Comparison of ENCODE assay signal across 1 cellular context in genomic region chr1:226827968-226828513, GRCh38.
TF ChIP-seq lines count a peak whose summit lies in the region.

No MANE protein-coding gene starts in this region.

TF ChIP-seq in HEK293, 187 proteins besides CTCF, POLR2A, EP300 and RAD21 (continued from another document and continues in another):
- TF ChIP-seq PRDM6 (tag by site-specific recombination; IDR thresholded peaks at IDR 0.05) (no peak), KLF9 (tag by site-specific recombination; IDR thresholded peaks at IDR 0.05; ENCODE audit: low read depth) (no peak), EGR2 (tag by site-specific recombination; IDR thresholded peaks at IDR 0.05; ENCODE audit: low read depth) (no peak), ZNF324 (tag by site-specific recombination; IDR thresholded peaks at IDR 0.05) (peak; percentile 64), ZNF513 (tag by site-specific recombination; IDR thresholded peaks at IDR 0.05) (no peak), GLIS2 (tag by site-specific recombination; IDR thresholded peaks at IDR 0.05) (peak; percentile 90), TRIM28 (IDR thresholded peaks at IDR 0.05; ENCODE audit: borderline replicate concordance, low read length) (no peak), ZNF302 (tag by site-specific recombination; IDR thresholded peaks at IDR 0.05; ENCODE audit: low read depth) (no peak; the same call in 1 of the 2 replicates), ZBTB48 (tag by site-specific recombination; IDR thresholded peaks at IDR 0.05) (no peak; the same call in 1 of the 2 replicates), ZNF391 (tag by site-specific recombination; IDR thresholded peaks at IDR 0.05; ENCODE audit: borderline replicate concordance, low read depth) (0 out of 2 replicates have a peak, but pooled peaks have one; percentile 73), ZFP41 (tag by site-specific recombination; IDR thresholded peaks at IDR 0.05; ENCODE audit: borderline replicate concordance) (no peak), AEBP2 (tag by site-specific recombination; IDR thresholded peaks at IDR 0.05; ENCODE audit: borderline replicate concordance) (no peak), ZNF560 (tag by site-specific recombination; IDR thresholded peaks at IDR 0.05; ENCODE audit: borderline replicate concordance) (no peak), ZBTB6 (tag by site-specific recombination; IDR thresholded peaks at IDR 0.05) (0 out of 2 replicates have a peak, but pooled peaks have one; percentile 52), ATF2 (tag by site-specific recombination; IDR thresholded peaks at IDR 0.05; ENCODE audit: low read depth) (no peak), ZNF274 (IDR thresholded peaks at IDR 0.05; ENCODE audit: low read length) (no peak), ZNF274 (tag by site-specific recombination; IDR thresholded peaks at IDR 0.05; ENCODE audit: borderline replicate concordance) (no peak), ELK4 (IDR thresholded peaks at IDR 0.05; ENCODE audit: borderline replicate concordance, low read depth, low read length) (no peak), ZNF26 (tag by site-specific recombination; IDR thresholded peaks at IDR 0.05) (no peak), ZNF677 (tag by site-specific recombination; IDR thresholded peaks at IDR 0.05) (no peak), ZNF239 (tag by site-specific recombination; IDR thresholded peaks at IDR 0.05) (no peak), ZNF292 (tag by site-specific recombination; IDR thresholded peaks at IDR 0.05; ENCODE audit: borderline replicate concordance, low read depth) (no peak), ZNF658 (tag by site-specific recombination; IDR thresholded peaks at IDR 0.05) (no peak), ZNF785 (tag by site-specific recombination; IDR thresholded peaks at IDR 0.05) (no peak), ZBTB49 (tag by site-specific recombination; IDR thresholded peaks at IDR 0.05; ENCODE audit: low read depth) (no peak), ZNF777 (tag by site-specific recombination; IDR thresholded peaks at IDR 0.05; ENCODE audit: borderline replicate concordance) (no peak), SETDB1 (IDR thresholded peaks at IDR 0.05; ENCODE audit: insufficient read length, low read length) (no peak), GLI4 (tag by site-specific recombination; IDR thresholded peaks at IDR 0.05) (no peak), ZNF426 (tag by site-specific recombination; IDR thresholded peaks at IDR 0.05) (no peak), ZFHX2 (tag by site-specific recombination; conservative IDR thresholded peaks at IDR 0.05) (no peak), SALL2 (tag by site-specific recombination; IDR thresholded peaks at IDR 0.05; ENCODE audit: borderline replicate concordance) (no peak), ZNF362 (tag by site-specific recombination; IDR thresholded peaks at IDR 0.05) (no peak), PBX3 (CRISPR knock-in tag; IDR thresholded peaks at IDR 0.05) (no peak), INSM2 (tag by site-specific recombination; IDR thresholded peaks at IDR 0.05) (0 out of 2 replicates have a peak, but pooled peaks have one; percentile 31), ZNF548 (tag by site-specific recombination; IDR thresholded peaks at IDR 0.05) (no peak), ZBTB10 (tag by site-specific recombination; IDR thresholded peaks at IDR 0.05) (no peak), ZNF501 (tag by site-specific recombination; IDR thresholded peaks at IDR 0.05) (peak; percentile 72; the same call in 1 of the 2 replicates), ZNF585B (tag by site-specific recombination; IDR thresholded peaks at IDR 0.05) (no peak), ZFP37 (tag by site-specific recombination; IDR thresholded peaks at IDR 0.05) (peak; percentile 95), ZNF626 (tag by site-specific recombination; IDR thresholded peaks at IDR 0.05) (no peak)
